Comparison of ENCODE assay signal across 8 cellular contexts in the genomic region with DNA sequence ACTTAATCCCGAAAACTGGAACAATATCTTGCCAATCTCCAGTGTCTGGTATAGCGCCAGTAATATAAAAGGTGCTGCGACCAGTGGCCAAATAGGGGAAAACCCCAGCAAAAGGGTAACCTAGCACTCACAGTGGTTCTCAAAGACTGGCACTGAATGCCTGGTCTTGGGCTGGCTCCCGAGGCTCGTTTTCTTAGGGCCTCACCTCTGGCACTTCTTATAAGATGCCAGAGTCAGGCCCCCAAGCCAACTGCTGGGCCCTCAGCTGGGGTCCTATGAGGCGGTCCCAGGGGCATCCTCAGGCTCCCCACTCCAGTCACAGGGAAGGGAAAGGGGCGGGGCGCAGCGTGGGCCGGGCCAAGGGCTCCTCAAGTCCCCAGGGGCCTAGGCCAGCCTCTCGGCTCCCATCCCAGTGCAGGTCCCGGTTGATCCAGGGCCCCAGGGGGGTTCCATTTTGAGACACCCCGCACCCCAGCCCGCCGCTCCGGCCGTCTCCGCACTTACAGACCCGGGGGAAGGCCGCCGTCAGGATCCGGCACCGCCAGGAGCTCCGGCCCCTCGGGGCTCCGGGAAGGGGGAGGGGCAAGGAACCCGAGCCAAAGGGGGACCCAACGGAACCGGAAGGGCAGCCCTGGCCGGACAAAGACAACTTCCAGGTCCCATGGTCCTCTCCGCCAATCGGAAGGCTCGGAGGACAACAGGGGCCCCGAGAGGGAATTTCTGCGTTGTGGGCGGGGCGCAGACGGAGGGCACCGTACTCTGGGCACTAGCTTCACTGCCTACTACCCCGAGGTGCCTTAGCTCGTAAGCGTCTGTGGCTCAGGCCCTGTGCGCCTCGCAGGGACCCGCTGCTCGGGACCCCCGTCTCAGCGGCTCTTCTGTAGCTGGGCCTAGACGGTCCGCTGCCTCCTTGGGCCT. TPM values are rescaled to one million over a fixed set of nuclear protein-coding genes. Genes with fewer than 3 reads are reported as not detected.
DNase-seq lines count a peak whose midpoint lies in the region; ATAC-seq, FAIRE-seq and TF ChIP-seq lines count a peak whose summit lies in the region.

A gene with protein sequence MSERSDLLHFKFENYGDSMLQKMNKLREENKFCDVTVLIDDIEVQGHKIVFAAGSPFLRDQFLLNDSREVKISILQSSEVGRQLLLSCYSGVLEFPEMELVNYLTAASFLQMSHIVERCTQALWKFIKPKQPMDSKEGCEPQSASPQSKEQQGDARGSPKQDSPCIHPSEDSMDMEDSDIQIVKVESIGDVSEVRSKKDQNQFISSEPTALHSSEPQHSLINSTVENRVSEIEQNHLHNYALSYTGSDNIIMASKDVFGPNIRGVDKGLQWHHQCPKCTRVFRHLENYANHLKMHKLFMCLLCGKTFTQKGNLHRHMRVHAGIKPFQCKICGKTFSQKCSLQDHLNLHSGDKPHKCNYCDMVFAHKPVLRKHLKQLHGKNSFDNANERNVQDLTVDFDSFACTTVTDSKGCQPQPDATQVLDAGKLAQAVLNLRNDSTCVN (minus strand): TSS at position 580 of the 918 bp plus-strand sequence. CDS start 11,578 bp downstream, outside the sequence.

- H3K4me1 ChIP-seq in SK-N-SH (ENCODE audit: control insufficient read depth in 1 of 2, insufficient read depth in 2 of 2, low read depth in 1 of 2, low read length in 1 of 2): peaks cover 0 to 9% of the 10 kb centered on the region in 2 experiments; a peak in 2 of 4 replicates
- peaks cover 0 to 26% (median 22%) of the 10 kb centered on the region in 3 donors for H3K4me1 ChIP-seq in pancreas
- H3K4me1 ChIP-seq in tibial artery: peaks cover 0 to 31% (median 25%) of the 10 kb centered on the region in 4 donors

- H3K36me3 ChIP-seq in SK-N-SH (replicated peaks in 1 of 2; ENCODE audit: control insufficient read depth in 1 of 2, insufficient read depth in 2 of 2, low read length in 1 of 2) (peaks cover 6 to 8% of the 10 kb centered on the region in 2 experiments), pancreas (no peaks in the 10 kb centered on the region), tibial artery (peaks cover 0 to 5% (median 0%) of the 10 kb centered on the region in 3 donors)

- no peaks in the 10 kb centered on the region for H3K9me2 ChIP-seq in SK-N-SH

- peak within 1 kb of the TSS; percentile 77 to 89 for H3K27ac ChIP-seq in SK-N-SH (ENCODE audit: low read depth in 2 of 2, low read length in 1 of 2)
- H3K27ac ChIP-seq in pancreas: peak within 1 kb of the TSS; percentile 31 to 70 (median 60)
- H3K27ac ChIP-seq in tibial artery: peak within 1 kb of the TSS; percentile 82 to 86

- WGBS in SK-N-SH (ENCODE audit: low lambda C conversion rate): 0% methylated on average over 12 of the region's 50 CpGs
- WGBS in pancreas, 2 donors: 1% methylated on average over 47 to 50 of the region's 50 CpGs

- no peak for FAIRE-seq in pancreas (lab: Jason Lieb, UNC)

- H3K27ac Mint-ChIP-seq in activated naive CD4-positive, alpha-beta T cell treated with anti-CD3 and anti-CD28 coated beads, Interleukin-2, amount 50 U/mL, for 72 hours: peak within 1 kb of the TSS in 1 of 2 donors; percentile 96

- H3K9me3 Mint-ChIP-seq in activated naive CD4-positive, alpha-beta T cell treated with anti-CD3 and anti-CD28 coated beads, Interleukin-2, amount 50 U/mL, for 72 hours: no peaks in the 10 kb centered on the region

- H3K36me3 Mint-ChIP-seq in activated naive CD4-positive, alpha-beta T cell treated with anti-CD3 and anti-CD28 coated beads, Interleukin-2, amount 50 U/mL, for 72 hours: peaks cover 7 to 15% of the 10 kb centered on the region in 2 donors

- H3K27me3 ChIP-seq in SK-N-SH (ENCODE audit: insufficient read depth): no peaks in the 10 kb centered on the region
- H3K27me3 ChIP-seq in pancreas: no peaks in the 10 kb centered on the region
- no peaks in the 10 kb centered on the region for H3K27me3 ChIP-seq in tibial artery

- H3K4me3 ChIP-seq in SK-N-SH (ENCODE audit: low read depth in 2 of 2, low read length in 1 of 2): peak within 1 kb of the TSS; percentile 84
- peak within 1 kb of the TSS; percentile 72 to 96 (median 82) for H3K4me3 ChIP-seq in pancreas
- peak within 1 kb of the TSS; percentile 82 to 92 for H3K4me3 ChIP-seq in tibial artery

- intact Hi-C loops in Right ventricle myocardium inferior (cut with DNase I): no loop called here
- intact Hi-C loops in pancreas (cut with DNase I): no loop called here
- intact Hi-C loops in tibial artery (cut with DNase I; ENCODE audit: low total_unique reads): loop anchor here (10.0 kb wide), 1 partner anchor 64 kb away; no protein-coding TSS in a partner anchor

- CTCF ChIA-PET in GM10248 (lab: Yijun Ruan, JAX): interaction anchor here (1.5 to 1.9 kb wide), 3 partner anchors 9 to 423 kb away, joined by 3 to 6 read pairs (median 4); a partner anchor contains a TSS
- CTCF ChIA-PET in SK-N-SH (lab: Yijun Ruan, JAX): interaction anchor here (1.0 to 1.7 kb wide), 4 partner anchors 15 to 419 kb away, joined by 3 read pairs; a partner anchor contains a TSS

- H3K9me3 ChIP-seq in SK-N-SH: no peaks in the 10 kb centered on the region
- no peaks in the 10 kb centered on the region for H3K9me3 ChIP-seq in pancreas
- no peaks in the 10 kb centered on the region for H3K9me3 ChIP-seq in tibial artery

- H2AFZ ChIP-seq in SK-N-SH (ENCODE audit: low read depth): peak within 1 kb of the TSS; percentile 87

- H3F3A ChIP-seq in SK-N-SH (replicated peaks; ENCODE audit: insufficient read depth): peaks cover 8% of the 10 kb centered on the region

- peaks cover 92% of the 10 kb centered on the region for H3K79me2 ChIP-seq in SK-N-SH (ENCODE audit: insufficient read depth)

- peak within 1 kb of the TSS; percentile 76 for H3K4me2 ChIP-seq in SK-N-SH

- no peak for TF ChIP-seq CTCF in GM10248 (IDR thresholded peaks at IDR 0.05; ENCODE audit: control extremely low read depth, extremely low read depth, low read depth, missing control alignments)
- no peak for TF ChIP-seq CTCF in SK-N-SH (IDR thresholded peaks at IDR 0.05)
- no peak for TF ChIP-seq CTCF in pancreas (IDR thresholded peaks at IDR 0.05)
- no peak for TF ChIP-seq CTCF in tibial artery (IDR thresholded peaks at IDR 0.05)

- POLR2A ChIA-PET in GM10248 (lab: Yijun Ruan, JAX) (interaction anchor here (1.2 to 1.6 kb wide), 2 partner anchors 10 to 18 kb away, joined by 4 to 8 read pairs; a partner anchor contains a TSS), SK-N-SH (lab: Yijun Ruan, JAX) (interaction anchor here (0.6 to 4.1 kb wide), 4 partner anchors 10 to 397 kb away, joined by 3 to 30 read pairs (median 11); a partner anchor contains a TSS)

- H3K9ac ChIP-seq in SK-N-SH: peak within 1 kb of the TSS; percentile 92

- H4K20me1 ChIP-seq in SK-N-SH (ENCODE audit: insufficient read depth): peaks cover 3% of the 10 kb centered on the region; the same call in 1 of the 2 replicates

- DNase-seq in GM10248 (ENCODE audit: extremely low spot score) (peak; percentile 95), NCI-H1092 (lab: John Stamatoyannopoulos, UW) (peak; percentile 91), SK-N-SH (peak; percentile 95), Right ventricle myocardium inferior (ENCODE audit: missing footprints) (peak; percentile 95), pancreas (peak; percentile 90 to 96 (median 94)), tibial artery (peak; percentile 96 to 97)
- peak; percentile 87 to 90 for DNase-seq in activated naive CD4-positive, alpha-beta T cell treated with anti-CD3 and anti-CD28 coated beads, Interleukin-2, amount 50 U/mL, for 72 hours (ENCODE audit: low spot score in 2 of 2)

- TF ChIP-seq RAD21 in SK-N-SH (IDR thresholded peaks at IDR 0.05; ENCODE audit: low read length): no peak

- ATAC-seq in HG02610 (IDR thresholded peaks at IDR 0.05; ENCODE audit: unreplicated experiment): peak; percentile 97
- peak; percentile 99 for ATAC-seq in activated naive CD4-positive, alpha-beta T cell treated with anti-CD3 and anti-CD28 coated beads, Interleukin-2, amount 50 U/mL, for 72 hours
- ATAC-seq in Right ventricle myocardium inferior: peak; percentile 99
- ATAC-seq in pancreas: peak; percentile 99 to 100 (median 100)

- peak in 1 of 2 experiments; percentile 21; a peak in 1 of 4 replicates for TF ChIP-seq EP300 in SK-N-SH (IDR thresholded peaks at IDR 0.05; ENCODE audit: borderline replicate concordance in 1 of 2, low read depth in 1 of 2, low read length in 1 of 2)

TF ChIP-seq in SK-N-SH, 30 proteins besides CTCF, POLR2A, EP300 and RAD21 (continues in another document):
- TF ChIP-seq JUND (IDR thresholded peaks at IDR 0.05): no peak
- TF ChIP-seq SIN3A (IDR thresholded peaks at IDR 0.05; ENCODE audit: borderline replicate concordance, low read depth, low read length): peak; percentile 86
- TF ChIP-seq SMC3 (IDR thresholded peaks at IDR 0.05; ENCODE audit: low read depth, low read length): no peak
- TF ChIP-seq RFX5 (IDR thresholded peaks at IDR 0.05; ENCODE audit: low read length): 0 out of 2 replicates have a peak, but pooled peaks have one; percentile 27
- no peak for TF ChIP-seq RCOR1 (IDR thresholded peaks at IDR 0.05; ENCODE audit: low read length)
- peak; percentile 94 for TF ChIP-seq CHD2 (IDR thresholded peaks at IDR 0.05; ENCODE audit: low read length, partially characterized antibody)
- TF ChIP-seq ELF1 (IDR thresholded peaks at IDR 0.05): peak; percentile 75
- 0 out of 2 replicates have a peak, but pooled peaks have one; percentile 17 for TF ChIP-seq TEAD4 (IDR thresholded peaks at IDR 0.05; ENCODE audit: borderline replicate concordance, insufficient read depth)
- TF ChIP-seq, protein P1, sequence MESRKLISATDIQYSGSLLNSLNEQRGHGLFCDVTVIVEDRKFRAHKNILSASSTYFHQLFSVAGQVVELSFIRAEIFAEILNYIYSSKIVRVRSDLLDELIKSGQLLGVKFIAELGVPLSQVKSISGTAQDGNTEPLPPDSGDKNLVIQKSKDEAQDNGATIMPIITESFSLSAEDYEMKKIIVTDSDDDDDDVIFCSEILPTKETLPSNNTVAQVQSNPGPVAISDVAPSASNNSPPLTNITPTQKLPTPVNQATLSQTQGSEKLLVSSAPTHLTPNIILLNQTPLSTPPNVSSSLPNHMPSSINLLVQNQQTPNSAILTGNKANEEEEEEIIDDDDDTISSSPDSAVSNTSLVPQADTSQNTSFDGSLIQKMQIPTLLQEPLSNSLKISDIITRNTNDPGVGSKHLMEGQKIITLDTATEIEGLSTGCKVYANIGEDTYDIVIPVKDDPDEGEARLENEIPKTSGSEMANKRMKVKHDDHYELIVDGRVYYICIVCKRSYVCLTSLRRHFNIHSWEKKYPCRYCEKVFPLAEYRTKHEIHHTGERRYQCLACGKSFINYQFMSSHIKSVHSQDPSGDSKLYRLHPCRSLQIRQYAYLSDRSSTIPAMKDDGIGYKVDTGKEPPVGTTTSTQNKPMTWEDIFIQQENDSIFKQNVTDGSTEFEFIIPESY (IDR thresholded peaks at IDR 0.05; ENCODE audit: borderline replicate concordance, low read depth): peak; percentile 59; the same call in 1 of the 2 replicates

RNA-seq across cellular contexts. Expression of the gene that starts here (rescaled TPM):
- 3.9 and 6.0 TPM in 2 replicates for polyA plus RNA-seq in SK-N-SH (2012; rRNA removed)
- 5.6 and 6.1 TPM in 2 replicates for polyA plus RNA-seq in SK-N-SH (2012; cell fraction: cytosol; rRNA removed)
- 8.1 and 14.7 TPM in 2 replicates for polyA plus RNA-seq in SK-N-SH (2012; cell fraction: nucleus; rRNA removed)
- 1 to 10 TPM; 6.6 to 7.7 TPM for total RNA-seq in activated naive CD4-positive, alpha-beta T cell treated with anti-CD3 and anti-CD28 coated beads, Interleukin-2, amount 50 U/mL, for 72 hours
- total RNA-seq in Right ventricle myocardium inferior: 4.6 TPM
- 1 to 10 TPM; 2.3 to 5.3 (median 3.1) TPM for total RNA-seq in pancreas
- 1 to 10 TPM; 1.5 to 3.5 TPM for polyA plus RNA-seq in pancreas

Comparison
In these comparisons a context has a peak if more than half of its experiments do, and no peak if none do; other contexts are left out.
1. Peak in every context shown above with its lines: DNase-seq, ATAC-seq, H3K4me3 ChIP-seq and H3K27ac ChIP-seq.